ENCODE assay signal across 20 cellular contexts in the genomic region with DNA sequence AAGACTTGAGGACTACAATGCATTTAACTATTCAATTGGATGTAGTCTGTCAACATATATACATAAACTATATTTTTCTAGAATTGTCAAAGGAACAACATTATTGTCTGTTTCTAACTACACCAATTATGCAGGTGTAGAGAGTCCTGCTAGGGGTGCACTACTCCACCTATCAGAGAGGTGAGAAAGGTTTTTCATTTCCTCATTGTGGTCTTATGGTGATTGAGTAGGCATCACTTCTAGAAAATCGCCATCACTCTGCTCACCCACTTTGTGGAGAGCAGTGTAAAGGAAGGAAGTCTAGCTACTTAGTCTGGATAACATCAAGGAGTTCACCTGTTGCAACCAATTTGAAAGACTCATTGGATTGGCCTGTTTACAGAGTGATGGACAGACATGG. TPM values are rescaled to one million over a fixed set of nuclear protein-coding genes. Genes with fewer than 3 reads are reported as not detected.
DNase-seq lines count a peak whose midpoint lies in the region; ATAC-seq and TF ChIP-seq lines count a peak whose summit lies in the region.
"Had no signal": no experiment of that assay in that cellular context is flagged by ENCODE, and none has a peak within 500 bp of the region (broad histone marks: within the 10 kb centered on the region; RNA-seq: fewer than 3 reads in every experiment).

No MANE protein-coding gene starts in this region.

- H3K4me1 ChIP-seq in GM23338 (ENCODE audit: insufficient read depth) (no peaks in the 10 kb centered on the region), aorta (ENCODE audit: control insufficient read depth in 1 of 2, insufficient read depth in 2 of 2, low read length in 2 of 2) (no peaks in the 10 kb centered on the region)
- H3K4me1 ChIP-seq: SJSA1 had no signal

- no peaks in the 10 kb centered on the region for H4K20me1 ChIP-seq in GM23338 (replicated peaks; ENCODE audit: insufficient read depth)

- intact Hi-C loops in aorta (cut with DNase I) = no loop called here

- no peak for TF ChIP-seq CTCF in GM23338 (conservative IDR thresholded peaks at IDR 0.05; ENCODE audit: low read depth in 2 of 2)

- no peak overlapping the region for H2AFZ ChIP-seq in GM23338

- H3K36me3 Mint-ChIP-seq in stimulated activated naive B cell treated with anti-CD40 and anti-IgM and Interleukin-4, amounts not matched to agents 10 μg/mL and 1 μg/mL and 100 μg/mL, for 72 hours = no peaks in the 10 kb centered on the region
- peaks cover 17% of the 10 kb centered on the region for H3K36me3 Mint-ChIP-seq in GM23338 (ENCODE audit: low read depth)
- H3K36me3 Mint-ChIP-seq: memory B cell had no signal

- no peak overlapping the region for H3K27ac Mint-ChIP-seq in stimulated activated naive CD8-positive, alpha-beta T cell treated with anti-CD3 and anti-CD28 coated beads, Interleukin-15, amount 100 ng/mL, for 72 hours
- no peak overlapping the region for H3K27ac Mint-ChIP-seq in stimulated activated naive B cell treated with anti-CD40 and anti-IgM and Interleukin-4, amounts not matched to agents 10 μg/mL and 1 μg/mL and 100 μg/mL, for 72 hours
- H3K27ac Mint-ChIP-seq in GM23338 = no peak overlapping the region
- H3K27ac Mint-ChIP-seq: memory B cell, nephron progenitor cell had no signal

- H3K27ac ChIP-seq in GM23338 (ENCODE audit: low read depth) (no peak overlapping the region), aorta (ENCODE audit: low read depth in 1 of 2, low read length in 2 of 2) (no peak overlapping the region)
- H3K27ac ChIP-seq: 22Rv1, SJSA1 had no signal

- no peak overlapping the region for H3K4me3 Mint-ChIP-seq in stimulated activated naive CD8-positive, alpha-beta T cell treated with anti-CD3 and anti-CD28 coated beads, Interleukin-15, amount 100 ng/mL, for 72 hours
- no peak overlapping the region for H3K4me3 Mint-ChIP-seq in stimulated activated naive B cell treated with anti-CD40 and anti-IgM and Interleukin-4, amounts not matched to agents 10 μg/mL and 1 μg/mL and 100 μg/mL, for 72 hours
- H3K4me3 Mint-ChIP-seq in GM23338 = no peak overlapping the region
- H3K4me3 Mint-ChIP-seq: memory B cell, nephron progenitor cell had no signal

- H3K79me2 ChIP-seq in GM23338 (replicated peaks; ENCODE audit: insufficient read depth) = no peaks in the 10 kb centered on the region

- H3K4me3 ChIP-seq in GM23338 (no peak overlapping the region), aorta (ENCODE audit: low read length in 2 of 2) (no peak overlapping the region)
- H3K4me3 ChIP-seq: SJSA1 had no signal

- DNase-seq in stimulated activated naive CD8-positive, alpha-beta T cell treated with anti-CD3 and anti-CD28 coated beads, Interleukin-15, amount 100 ng/mL, for 72 hours = no peak
- DNase-seq in stimulated activated naive CD8-positive, alpha-beta T cell treated with anti-CD3 and anti-CD28 coated beads, Interleukin-15, Interleukin-2, amounts not matched to agents 100 U/mL and 50 U/mL, for 24 hours = no peak
- no peak for DNase-seq in stimulated activated naive B cell treated with anti-CD40 and anti-IgM and Interleukin-4, amounts not matched to agents 10 μg/mL and 1 μg/mL and 100 μg/mL, for 72 hours
- DNase-seq in GM23338 (ENCODE audit: low spot score) (no peak), aorta (no peak)
- DNase-seq in activated CD4-positive, alpha-beta T cell treated with anti-CD3 and anti-CD28 coated beads for 4 hours = no peak
- DNase-seq: activated CD4-positive, alpha-beta T cell treated with anti-CD3 and anti-CD28 coated beads, Interleukin-2, amount 50 U/mL, for 4 hours; amniotic stem cell; NCI-H1694 treated with DMSO at 0.1 percent for 48 hours; NCI-H510A; nephron progenitor cell had no signal

- no peaks in the 10 kb centered on the region for H3F3A ChIP-seq in GM23338 (replicated peaks; ENCODE audit: low read depth)

- H3K27me3 ChIP-seq in GM23338 (ENCODE audit: insufficient read depth) = no peaks in the 10 kb centered on the region
- H3K27me3 ChIP-seq in aorta (ENCODE audit: control insufficient read depth in 1 of 2, insufficient read depth in 2 of 2, low read length in 1 of 2) = no peaks in the 10 kb centered on the region
- H3K27me3 ChIP-seq: SJSA1 had no signal

- no peak overlapping the region for H3K4me2 ChIP-seq in GM23338

- peaks cover 15% of the 10 kb centered on the region for H3K27me3 Mint-ChIP-seq in stimulated activated naive CD8-positive, alpha-beta T cell treated with anti-CD3 and anti-CD28 coated beads, Interleukin-15, amount 100 ng/mL, for 72 hours
- H3K27me3 Mint-ChIP-seq in stimulated activated naive B cell treated with anti-CD40 and anti-IgM and Interleukin-4, amounts not matched to agents 10 μg/mL and 1 μg/mL and 100 μg/mL, for 72 hours = peaks cover 0 to 5% of the 10 kb centered on the region in 2 donors
- H3K27me3 Mint-ChIP-seq in GM23338 (ENCODE audit: insufficient read depth, low read depth, poor library complexity) = no peaks in the 10 kb centered on the region

- peak; percentile 76 for ATAC-seq in stimulated activated naive CD8-positive, alpha-beta T cell treated with anti-CD3 and anti-CD28 coated beads, Interleukin-15, amount 100 ng/mL, for 72 hours
- no peak for ATAC-seq in stimulated activated naive CD8-positive, alpha-beta T cell treated with anti-CD3 and anti-CD28 coated beads, Interleukin-15, Interleukin-2, amounts not matched to agents 100 U/mL and 50 U/mL, for 24 hours
- peak; percentile 82 for ATAC-seq in GM21717 (IDR thresholded peaks at IDR 0.05; ENCODE audit: unreplicated experiment)
- peak; percentile 54 for ATAC-seq in HG03108 (IDR thresholded peaks at IDR 0.05; ENCODE audit: unreplicated experiment)
- peak; percentile 65 to 80 for ATAC-seq in stimulated activated naive B cell treated with anti-CD40 and anti-IgM and Interleukin-4, amounts not matched to agents 10 μg/mL and 1 μg/mL and 100 μg/mL, for 72 hours (replicated peaks)
- no peak for ATAC-seq in GM23338
- no peak for ATAC-seq in aorta (ENCODE audit: low FRiP score)

- WGBS in aorta, 2 donors = 95 to 97% methylated on average over 1 of the region's 1 CpG

- H3K4me1 Mint-ChIP-seq in stimulated activated naive CD8-positive, alpha-beta T cell treated with anti-CD3 and anti-CD28 coated beads, Interleukin-15, amount 100 ng/mL, for 72 hours = peaks cover 20% of the 10 kb centered on the region
- H3K4me1 Mint-ChIP-seq in stimulated activated naive B cell treated with anti-CD40 and anti-IgM and Interleukin-4, amounts not matched to agents 10 μg/mL and 1 μg/mL and 100 μg/mL, for 72 hours = no peaks in the 10 kb centered on the region
- peaks cover 7% of the 10 kb centered on the region; the same call in 2 of the 3 replicates for H3K4me1 Mint-ChIP-seq in GM23338
- H3K4me1 Mint-ChIP-seq: memory B cell had no signal

- peaks cover 10 to 24% of the 10 kb centered on the region in 2 donors for H3K9me3 Mint-ChIP-seq in stimulated activated naive CD8-positive, alpha-beta T cell treated with anti-CD3 and anti-CD28 coated beads, Interleukin-15, amount 100 ng/mL, for 72 hours
- peaks cover 10 to 14% of the 10 kb centered on the region in 2 donors for H3K9me3 Mint-ChIP-seq in stimulated activated naive B cell treated with anti-CD40 and anti-IgM and Interleukin-4, amounts not matched to agents 10 μg/mL and 1 μg/mL and 100 μg/mL, for 72 hours
- H3K9me3 Mint-ChIP-seq in GM23338 = peaks cover 58% of the 10 kb centered on the region

- H3K9me2 ChIP-seq in GM23338 (ENCODE audit: insufficient read depth) = 0 out of 2 replicates have a peak, but pooled peaks cover 3% of the 10 kb centered on the region

- H3K9me3 ChIP-seq in aorta (ENCODE audit: control insufficient read depth, low read length) = no peaks in the 10 kb centered on the region

- no peaks in the 10 kb centered on the region for H3K36me3 ChIP-seq in GM23338 (ENCODE audit: insufficient read depth)
- no peaks in the 10 kb centered on the region for H3K36me3 ChIP-seq in aorta (ENCODE audit: control insufficient read depth in 1 of 2, insufficient read depth in 2 of 2, low read length in 1 of 2)
- H3K36me3 ChIP-seq: SJSA1 had no signal

TF ChIP-seq in GM23338, 12 proteins besides CTCF, POLR2A, EP300 and RAD21:
- TF ChIP-seq, protein P1, sequence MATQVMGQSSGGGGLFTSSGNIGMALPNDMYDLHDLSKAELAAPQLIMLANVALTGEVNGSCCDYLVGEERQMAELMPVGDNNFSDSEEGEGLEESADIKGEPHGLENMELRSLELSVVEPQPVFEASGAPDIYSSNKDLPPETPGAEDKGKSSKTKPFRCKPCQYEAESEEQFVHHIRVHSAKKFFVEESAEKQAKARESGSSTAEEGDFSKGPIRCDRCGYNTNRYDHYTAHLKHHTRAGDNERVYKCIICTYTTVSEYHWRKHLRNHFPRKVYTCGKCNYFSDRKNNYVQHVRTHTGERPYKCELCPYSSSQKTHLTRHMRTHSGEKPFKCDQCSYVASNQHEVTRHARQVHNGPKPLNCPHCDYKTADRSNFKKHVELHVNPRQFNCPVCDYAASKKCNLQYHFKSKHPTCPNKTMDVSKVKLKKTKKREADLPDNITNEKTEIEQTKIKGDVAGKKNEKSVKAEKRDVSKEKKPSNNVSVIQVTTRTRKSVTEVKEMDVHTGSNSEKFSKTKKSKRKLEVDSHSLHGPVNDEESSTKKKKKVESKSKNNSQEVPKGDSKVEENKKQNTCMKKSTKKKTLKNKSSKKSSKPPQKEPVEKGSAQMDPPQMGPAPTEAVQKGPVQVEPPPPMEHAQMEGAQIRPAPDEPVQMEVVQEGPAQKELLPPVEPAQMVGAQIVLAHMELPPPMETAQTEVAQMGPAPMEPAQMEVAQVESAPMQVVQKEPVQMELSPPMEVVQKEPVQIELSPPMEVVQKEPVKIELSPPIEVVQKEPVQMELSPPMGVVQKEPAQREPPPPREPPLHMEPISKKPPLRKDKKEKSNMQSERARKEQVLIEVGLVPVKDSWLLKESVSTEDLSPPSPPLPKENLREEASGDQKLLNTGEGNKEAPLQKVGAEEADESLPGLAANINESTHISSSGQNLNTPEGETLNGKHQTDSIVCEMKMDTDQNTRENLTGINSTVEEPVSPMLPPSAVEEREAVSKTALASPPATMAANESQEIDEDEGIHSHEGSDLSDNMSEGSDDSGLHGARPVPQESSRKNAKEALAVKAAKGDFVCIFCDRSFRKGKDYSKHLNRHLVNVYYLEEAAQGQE (IDR thresholded peaks at IDR 0.05; ENCODE audit: unreplicated experiment) = no peak
- no peak for TF ChIP-seq NANOG (IDR thresholded peaks at IDR 0.05; ENCODE audit: borderline replicate concordance)

RNA-seq across cellular contexts. Expression of gene ADH1C, which starts 4.4 kb away (rescaled TPM):
- total RNA-seq in GM23338 (2014; rRNA removed; shearing (Covaris generic)) = not detected in 2 replicates
- polyA plus RNA-seq in GM23338 (2016; fragmentation: Nextera tagmentation; extraction: Ambion mirVana) (not detected in 2 replicates), aorta (10 to 100 TPM in 1 of 2 donors, 1 to 10 TPM in 1; 2.8 to 21.2 TPM)
- total RNA-seq in aorta = 10 to 100 TPM in 1 of 2 donors, 1 to 10 TPM in 1; 3.4 to 11.7 TPM
- total RNA-seq: endothelial cell of umbilical vein, OCI-LY7, SJSA1 had no signal
- polyA plus RNA-seq: endothelial cell of umbilical vein had no signal

RNA-seq across cellular contexts. Expression of gene ADH1B, which starts 35.8 kb away (rescaled TPM):
- total RNA-seq in GM23338 (2014; rRNA removed; shearing (Covaris generic)) = not detected in 2 replicates
- not detected in 2 replicates for polyA plus RNA-seq in GM23338 (2016; fragmentation: Nextera tagmentation; extraction: Ambion mirVana)
- total RNA-seq in aorta = 100 to 1,000 TPM; 502 to 753 TPM
- 1,000 to 10,000 TPM in 1 of 2 donors, 100 to 1,000 TPM in 1; 517 to 4,880 TPM for polyA plus RNA-seq in aorta
- total RNA-seq: endothelial cell of umbilical vein, M059J, OCI-LY7, renal cortical epithelial cell, SJSA1 had no signal
- polyA plus RNA-seq: endothelial cell of umbilical vein had no signal

Comparison
In these comparisons a context has a peak if more than half of its experiments do, and no peak if none do; other contexts are left out.
1. ATAC-seq: peak in stimulated activated naive CD8-positive, alpha-beta T cell treated with anti-CD3 and anti-CD28 coated beads, Interleukin-15, amount 100 ng/mL, for 72 hours (single experiment), GM21717 (single experiment), HG03108 (single experiment) and stimulated activated naive B cell treated with anti-CD40 and anti-IgM and Interleukin-4, amounts not matched to agents 10 μg/mL and 1 μg/mL and 100 μg/mL, for 72 hours (2 of 2); none in stimulated activated naive CD8-positive, alpha-beta T cell treated with anti-CD3 and anti-CD28 coated beads, Interleukin-15, Interleukin-2, amounts not matched to agents 100 U/mL and 50 U/mL, for 24 hours (single experiment), GM23338 (single experiment) and aorta (single experiment).
2. RNA of gene ADH1B, which starts 35.8 kb away (total RNA-seq): 502 to 753 TPM in aorta; not detected in GM23338; every median in the first group is over 100 times any median in the second.